ENCODE assay signal across 1 cellular context in genomic region chr1:116666747-116667576, GRCh38.
TF ChIP-seq lines count a peak whose summit lies in the region.

No MANE protein-coding gene starts in this region.

TF ChIP-seq in K562, 482 proteins besides CTCF, POLR2A, EP300 and RAD21 (continued from another document):
- no peak for TF ChIP-seq PRDM10 (IDR thresholded peaks at IDR 0.05; ENCODE audit: partially characterized antibody)
- no peak for TF ChIP-seq HES1 (IDR thresholded peaks at IDR 0.05; ENCODE audit: low read depth)
- TF ChIP-seq ZNF830 (CRISPR knock-in tag; IDR thresholded peaks at IDR 0.05), result no peak
- TF ChIP-seq ZFX (CRISPR knock-in tag; IDR thresholded peaks at IDR 0.05), result no peak
TF ChIP-seq in K562: peak in this region for 22.
